In genomic region chr4:769511-769910, GRCh38 we compare ENCODE assay signal across 1 cellular context.
TF ChIP-seq lines count a peak whose summit lies in the region.

No MANE protein-coding gene starts in this region.

TF ChIP-seq in GM12878, 131 proteins besides CTCF, POLR2A, EP300 and RAD21:
- no peak for TF ChIP-seq PBX3 (IDR thresholded peaks at IDR 0.05; ENCODE audit: insufficient replicate concordance, low read depth, low read length)
- TF ChIP-seq HDGF (IDR thresholded peaks at IDR 0.05), result no peak
